ENCODE assay signal across 18 cellular contexts in the genomic region with DNA sequence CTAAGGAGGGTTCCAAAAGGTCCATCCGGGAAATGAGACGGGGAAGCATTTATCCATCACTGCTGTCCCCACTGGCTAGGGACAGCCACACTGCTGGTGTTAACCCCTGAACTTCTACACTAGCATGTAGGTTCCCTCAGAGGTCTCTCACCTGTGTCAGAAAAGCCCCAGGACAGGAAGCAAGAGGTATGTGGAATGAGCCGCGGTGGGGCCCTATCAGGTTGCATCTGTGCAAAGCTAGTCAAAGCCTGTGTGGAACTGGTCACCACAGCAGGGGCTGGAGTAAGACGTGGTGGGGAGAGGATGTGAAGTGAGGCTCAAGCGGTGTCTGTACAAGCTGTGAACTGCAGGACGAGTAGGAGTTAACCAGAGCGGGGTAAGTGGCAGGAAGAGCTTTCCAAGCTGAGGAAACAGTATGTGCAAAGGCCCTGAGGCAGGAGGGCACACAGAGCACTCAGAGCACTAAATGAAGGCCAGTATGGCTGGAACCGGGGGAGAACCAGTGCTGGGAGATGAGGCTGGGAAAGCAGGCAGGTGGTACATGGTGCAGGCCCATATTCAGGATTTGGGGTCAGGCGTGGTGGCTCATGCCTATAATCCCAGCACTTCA. TPM values are rescaled to one million over a fixed set of nuclear protein-coding genes. Genes with fewer than 3 reads are reported as not detected.
DNase-seq lines count a peak whose midpoint lies in the region; ATAC-seq, FAIRE-seq and TF ChIP-seq lines count a peak whose summit lies in the region.
"Had no signal": no experiment of that assay in that cellular context is flagged by ENCODE, and none has a peak within 500 bp of the region (broad histone marks: within the 10 kb centered on the region; RNA-seq: fewer than 3 reads in every experiment).

No MANE protein-coding gene starts in this region.

- H3K4me1 ChIP-seq in RWPE2 (ENCODE audit: insufficient read depth, poor library complexity, severe bottlenecking) (peaks cover 6% of the 10 kb centered on the region), mesendoderm (ENCODE audit: control insufficient read depth, low read depth, low read length) (no peaks in the 10 kb centered on the region), transverse colon (no peaks in the 10 kb centered on the region)
- H3K4me1 ChIP-seq: A549, BE2C had no signal

- H4K8ac ChIP-seq in mesendoderm (ENCODE audit: low read depth, low read length) = no peak overlapping the region

- no peaks in the 10 kb centered on the region for H3K79me1 ChIP-seq in mesendoderm (ENCODE audit: low read length)

- H3K9me3 ChIP-seq in RWPE2 (ENCODE audit: severe bottlenecking) = no peaks in the 10 kb centered on the region
- no peaks in the 10 kb centered on the region for H3K9me3 ChIP-seq in transverse colon
- H3K9me3 ChIP-seq: A549, BE2C had no signal

- H3K9me3 Mint-ChIP-seq in WTC11 = 0 out of 2 replicates have a peak, but pooled peaks cover 3% of the 10 kb centered on the region
- H3K9me3 Mint-ChIP-seq: GM23338, H9 had no signal

- CTCF ChIA-PET in WTC11 (lab: Charles Lee) = no interaction called here

- no peak overlapping the region for H2BK15ac ChIP-seq in mesendoderm (replicated peaks; ENCODE audit: low read depth)

- POLR2A ChIA-PET in WTC11 (lab: Charles Lee) = no interaction called here

- H3K27me3 ChIP-seq in RWPE2 (ENCODE audit: insufficient read depth, poor library complexity, severe bottlenecking) = no peaks in the 10 kb centered on the region
- H3K27me3 ChIP-seq in mesendoderm (ENCODE audit: insufficient read depth, low read length, poor library complexity) = no peaks in the 10 kb centered on the region
- H3K27me3 ChIP-seq in transverse colon = peaks cover 6% of the 10 kb centered on the region
- H3K27me3 ChIP-seq: BE2C had no signal

- H3K27ac ChIP-seq in RWPE2 (ENCODE audit: poor library complexity, severe bottlenecking) = no peak overlapping the region
- H3K27ac ChIP-seq in mesendoderm (ENCODE audit: low read depth, low read length) = no peak overlapping the region
- no peak overlapping the region for H3K27ac ChIP-seq in transverse colon
- H3K27ac ChIP-seq: A549, C4-2B, HL-60 had no signal

- no peaks in the 10 kb centered on the region for H3K36me3 Mint-ChIP-seq in WTC11
- H3K36me3 Mint-ChIP-seq: CD4-positive, alpha-beta memory T cell had no signal

- no peak overlapping the region for H3K4me2 ChIP-seq in mesendoderm (ENCODE audit: low read length)
- H3K4me2 ChIP-seq: A549, GM23338 had no signal

- no peak overlapping the region for H2BK5ac ChIP-seq in mesendoderm (ENCODE audit: low read length)

- H3K4me3 ChIP-seq in RWPE2 (ENCODE audit: severe bottlenecking) (no peak overlapping the region), mesendoderm (ENCODE audit: low read length) (no peak overlapping the region), transverse colon (no peak overlapping the region)
- H3K4me3 ChIP-seq: A549, GM23338 had no signal

- ATAC-seq in RWPE2 (ENCODE audit: low read depth) (no peak), WTC11 (no peak), HG02588 (IDR thresholded peaks at IDR 0.05; ENCODE audit: unreplicated experiment) (no peak)
- ATAC-seq: GM23338 had no signal

- intact Hi-C loops in transverse colon (cut with DNase I; ENCODE audit: low total_unique reads) = no loop called here

- peak; percentile 61 for DNase-seq in RWPE2 (ENCODE audit: low spot score)
- DNase-seq in WTC11 (ENCODE audit: low spot score) = no peak
- DNase-seq in mesendoderm = peak; percentile 34
- DNase-seq in urothelium cell line (ENCODE audit: low spot score) = no peak
- no peak for DNase-seq in transverse colon
- DNase-seq: BE2C; CD4-positive, alpha-beta memory T cell; DMS153; DMS79 treated with DMSO at 0.1 percent for 48 hours; H9 had no signal

- H3K9ac ChIP-seq in mesendoderm (ENCODE audit: low read length) = no peak overlapping the region

- WGBS in mesendoderm (ENCODE audit: extremely low coverage, insufficient coverage, low lambda C conversion rate) = no CpG with 5 or more reads among the region's 10 CpGs
- 80 to 87% methylated on average over 6 to 10 of the region's 10 CpGs for WGBS in transverse colon (ENCODE audit: low coverage in 1 of 2), 2 donors

- no peak for TF ChIP-seq EP300 in transverse colon (IDR thresholded peaks at IDR 0.05; ENCODE audit: low read depth)

- FAIRE-seq in urothelium cell line (lab: Jason Lieb, UNC) = peak; percentile 50
- FAIRE-seq: A549, G401.6, GM12891 had no signal

- no peak overlapping the region for H3K27ac Mint-ChIP-seq in WTC11
- H3K27ac Mint-ChIP-seq: CD4-positive, alpha-beta memory T cell; GM23338 had no signal

- H3K18ac ChIP-seq in mesendoderm (ENCODE audit: low read length) = no peak overlapping the region

- in situ Hi-C loops in transverse colon (cut with MboI; ENCODE audit: low pct_ligation_motif_present in 1 of 4, low pct_unique_long_range_greater_than_20kb in 1 of 4, low sequenced_read_pairs in 3 of 4) = loop anchor here in 3 of 4 donors (25.0 kb wide), 2 partner anchors 208 to 558 kb away; no protein-coding TSS in a partner anchor

- TF ChIP-seq POLR2A in transverse colon (IDR thresholded peaks at IDR 0.05) = no peak

- H3K4me1 Mint-ChIP-seq in WTC11 = peaks cover 7% of the 10 kb centered on the region
- H3K4me1 Mint-ChIP-seq: CD4-positive, alpha-beta memory T cell had no signal

- H3K4ac ChIP-seq in mesendoderm (ENCODE audit: low read depth, low read length) = no peak overlapping the region

- H3K36me3 ChIP-seq in RWPE2 (ENCODE audit: low read depth) = no peaks in the 10 kb centered on the region
- H3K36me3 ChIP-seq in mesendoderm (ENCODE audit: control insufficient read depth, insufficient read depth, low read length) = no peaks in the 10 kb centered on the region
- H3K36me3 ChIP-seq in transverse colon = no peaks in the 10 kb centered on the region
- H3K36me3 ChIP-seq: BE2C had no signal

- no peak overlapping the region for H3K23ac ChIP-seq in mesendoderm (ENCODE audit: low read length)

- H2BK120ac ChIP-seq in mesendoderm (ENCODE audit: low read depth, low read length) = no peak overlapping the region

- no peak overlapping the region for H2AK5ac ChIP-seq in mesendoderm (ENCODE audit: low read length)

- H3K56ac ChIP-seq in mesendoderm (ENCODE audit: low read length) = no peak overlapping the region

- H3K4me3 Mint-ChIP-seq in WTC11 = no peak overlapping the region
- H3K4me3 Mint-ChIP-seq: GM23338, H9 had no signal

- H4K5ac ChIP-seq in mesendoderm (ENCODE audit: low read length) = no peak overlapping the region

- H3K27me3 Mint-ChIP-seq in WTC11 (ENCODE audit: low read depth) = no peaks in the 10 kb centered on the region

- no peak for TF ChIP-seq CTCF in RWPE2 (IDR thresholded peaks at IDR 0.05; ENCODE audit: poor library complexity, severe bottlenecking)
- no peak for TF ChIP-seq CTCF in WTC11 (IDR thresholded peaks at IDR 0.05)
- no peak for TF ChIP-seq CTCF in transverse colon (IDR thresholded peaks at IDR 0.05)

- H3K79me2 ChIP-seq in mesendoderm (ENCODE audit: control insufficient read depth, insufficient read depth, low read length) = no peaks in the 10 kb centered on the region

TF ChIP-seq in WTC11, 78 proteins besides CTCF, POLR2A, EP300 and RAD21:
- TF ChIP-seq, protein P1, sequence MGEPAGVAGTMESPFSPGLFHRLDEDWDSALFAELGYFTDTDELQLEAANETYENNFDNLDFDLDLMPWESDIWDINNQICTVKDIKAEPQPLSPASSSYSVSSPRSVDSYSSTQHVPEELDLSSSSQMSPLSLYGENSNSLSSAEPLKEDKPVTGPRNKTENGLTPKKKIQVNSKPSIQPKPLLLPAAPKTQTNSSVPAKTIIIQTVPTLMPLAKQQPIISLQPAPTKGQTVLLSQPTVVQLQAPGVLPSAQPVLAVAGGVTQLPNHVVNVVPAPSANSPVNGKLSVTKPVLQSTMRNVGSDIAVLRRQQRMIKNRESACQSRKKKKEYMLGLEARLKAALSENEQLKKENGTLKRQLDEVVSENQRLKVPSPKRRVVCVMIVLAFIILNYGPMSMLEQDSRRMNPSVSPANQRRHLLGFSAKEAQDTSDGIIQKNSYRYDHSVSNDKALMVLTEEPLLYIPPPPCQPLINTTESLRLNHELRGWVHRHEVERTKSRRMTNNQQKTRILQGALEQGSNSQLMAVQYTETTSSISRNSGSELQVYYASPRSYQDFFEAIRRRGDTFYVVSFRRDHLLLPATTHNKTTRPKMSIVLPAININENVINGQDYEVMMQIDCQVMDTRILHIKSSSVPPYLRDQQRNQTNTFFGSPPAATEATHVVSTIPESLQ (CRISPR knock-in tag; IDR thresholded peaks at IDR 0.05) = no peak
- TF ChIP-seq GTF2I (CRISPR knock-in tag; conservative IDR thresholded peaks at IDR 0.05) = 0 out of 2 replicates have a peak, but pooled peaks have one; percentile 59

RNA-seq across cellular contexts. Expression of a gene that starts 57.8 kb away (rescaled TPM):
- total RNA-seq in WTC11 (2021) (2.7 to 3.3 TPM (median 2.7 TPM) in 3 replicates), transverse colon (under 1 TPM in 1 of 4 donors, not detected in 3; 0.16 TPM)
- polyA plus RNA-seq in mesendoderm (2013, experiment 1 of 2) = 0.94 TPM
- polyA plus RNA-seq in mesendoderm (2013, experiment 2 of 2) = 1.5 TPM
- total RNA-seq: CD4-positive, alpha-beta memory T cell had no signal
- polyA plus RNA-seq: AG04450 had no signal

Comparison
In these comparisons a context has a peak if more than half of its experiments do, and no peak if none do; other contexts are left out.
1. DNase-seq: peak in RWPE2 (single experiment) and mesendoderm (single experiment); none in WTC11 (single experiment), urothelium cell line (single experiment) and transverse colon (single experiment).